8 cellular contexts compared by ENCODE assay signal in the genomic region with DNA sequence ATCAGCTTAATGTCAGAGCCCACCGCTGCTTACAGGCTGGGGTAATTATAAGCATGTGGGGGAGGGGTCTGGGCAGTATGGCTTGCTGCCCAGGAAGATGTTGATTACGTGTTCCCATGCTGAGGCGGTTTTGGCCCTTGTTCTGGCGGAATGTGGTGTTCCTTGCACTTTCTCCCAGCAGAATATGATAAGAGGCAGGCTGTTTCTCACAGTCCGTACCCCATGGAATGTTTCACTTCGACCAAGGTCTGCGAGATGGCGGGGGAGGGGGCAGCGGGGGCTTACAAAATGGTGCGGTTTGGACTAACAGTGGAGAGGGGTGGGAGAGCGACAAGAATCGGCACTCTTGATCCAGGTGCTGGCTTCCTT. TPM values are rescaled to one million over a fixed set of nuclear protein-coding genes. Genes with fewer than 3 reads are reported as not detected.
DNase-seq lines count a peak whose midpoint lies in the region; ATAC-seq and TF ChIP-seq lines count a peak whose summit lies in the region.
"Had no signal": no experiment of that assay in that cellular context is flagged by ENCODE, and none has a peak within 500 bp of the region (broad histone marks: within the 10 kb centered on the region; RNA-seq: fewer than 3 reads in every experiment).

No MANE protein-coding gene starts in this region.

- no peaks in the 10 kb centered on the region for H4K20me1 ChIP-seq in Loucy (ENCODE audit: insufficient read depth, low read length, poor library complexity, severe bottlenecking)

- H3K9me3 ChIP-seq in Loucy (ENCODE audit: insufficient read depth, low read depth, low read length), result no peaks in the 10 kb centered on the region
- no peaks in the 10 kb centered on the region for H3K9me3 ChIP-seq in suprapubic skin

- H3K4me1 ChIP-seq in Loucy (ENCODE audit: insufficient read depth, low read length, poor library complexity, severe bottlenecking) (no peaks in the 10 kb centered on the region), suprapubic skin (peaks cover 8% of the 10 kb centered on the region)

- H3K9me2 ChIP-seq in Loucy (replicated peaks; ENCODE audit: low read depth, low read length), result no peaks in the 10 kb centered on the region

- H3K27me3 ChIP-seq in Loucy (ENCODE audit: insufficient read depth, low read length, poor library complexity, severe bottlenecking) (no peaks in the 10 kb centered on the region), suprapubic skin (peaks cover 18% of the 10 kb centered on the region)

- WGBS in suprapubic skin, result 34% methylated on average over 11 of the region's 12 CpGs

- no peak overlapping the region for H3K4me3 ChIP-seq in Loucy (ENCODE audit: low read length, poor library complexity, severe bottlenecking)
- H3K4me3 ChIP-seq in astrocyte of the cerebellum (ENCODE audit: low read depth, low read length), result no peak overlapping the region
- H3K4me3 ChIP-seq in suprapubic skin, result peak overlapping the region; percentile 6

- ATAC-seq in SK-N-SH treated with all-trans-retinoic acid at 6 μM for 48 hours, result no peak

- TF ChIP-seq POLR2A in suprapubic skin (IDR thresholded peaks at IDR 0.05), result no peak

- in situ Hi-C loops in astrocyte of the cerebellum (cut with HindIII; ENCODE audit: low sequenced_read_pairs), result no loop called here

- TF ChIP-seq EP300 in suprapubic skin (IDR thresholded peaks at IDR 0.05), result no peak

- H3K4me2 ChIP-seq in Loucy (ENCODE audit: low read depth, low read length, poor library complexity, severe bottlenecking), result no peak overlapping the region

- H2AFZ ChIP-seq in Loucy (ENCODE audit: low read length), result peak overlapping the region; percentile 21; the same call in 1 of the 2 replicates

- no peaks in the 10 kb centered on the region for H3K36me3 ChIP-seq in Loucy (ENCODE audit: insufficient read depth, low read length)
- H3K36me3 ChIP-seq in suprapubic skin, result no peaks in the 10 kb centered on the region

- TF ChIP-seq CTCF in Loucy (conservative IDR thresholded peaks at IDR 0.05; ENCODE audit: low read length) (no peak), astrocyte of the cerebellum (IDR thresholded peaks at IDR 0.05; ENCODE audit: low read depth, low read length, missing control alignments) (no peak), suprapubic skin (IDR thresholded peaks at IDR 0.05) (no peak)

- no peak overlapping the region for H3K27ac ChIP-seq in suprapubic skin

- no peaks in the 10 kb centered on the region for H3F3A ChIP-seq in Loucy (ENCODE audit: low read depth)

- no peak overlapping the region for H3K9ac ChIP-seq in Loucy (ENCODE audit: low read depth, low read length, poor library complexity, severe bottlenecking)

- DNase-seq in astrocyte of the cerebellum (ENCODE audit: low read depth) (peak; percentile 35), iris pigment epithelial cell (ENCODE audit: low read depth) (peak; percentile 75), suprapubic skin (ENCODE audit: low spot score in 2 of 2) (no peak), DMS114 treated with DMSO at 0.1 percent for 48 hours (lab: John Stamatoyannopoulos, UW; ENCODE audit: unreplicated experiment) (no peak), activated gamma-delta T cell (lab: John Stamatoyannopoulos, UW) (no peak)
- DNase-seq: activated T-cell treated with anti-CD3 and anti-CD28 coated beads, Interleukin-2, amount 50 U/mL, for 24 hours had no signal

- no peaks in the 10 kb centered on the region for H3K79me2 ChIP-seq in Loucy (ENCODE audit: insufficient read depth, low read length)

TF ChIP-seq in SK-N-SH treated with all-trans-retinoic acid at 6 μM for 48 hours, 23 proteins besides CTCF, POLR2A, EP300 and RAD21:
- TF ChIP-seq ARNTL (CRISPR knock-in tag; IDR thresholded peaks at IDR 0.05; ENCODE audit: borderline replicate concordance, low read depth), result no peak
- TF ChIP-seq, protein P1, sequence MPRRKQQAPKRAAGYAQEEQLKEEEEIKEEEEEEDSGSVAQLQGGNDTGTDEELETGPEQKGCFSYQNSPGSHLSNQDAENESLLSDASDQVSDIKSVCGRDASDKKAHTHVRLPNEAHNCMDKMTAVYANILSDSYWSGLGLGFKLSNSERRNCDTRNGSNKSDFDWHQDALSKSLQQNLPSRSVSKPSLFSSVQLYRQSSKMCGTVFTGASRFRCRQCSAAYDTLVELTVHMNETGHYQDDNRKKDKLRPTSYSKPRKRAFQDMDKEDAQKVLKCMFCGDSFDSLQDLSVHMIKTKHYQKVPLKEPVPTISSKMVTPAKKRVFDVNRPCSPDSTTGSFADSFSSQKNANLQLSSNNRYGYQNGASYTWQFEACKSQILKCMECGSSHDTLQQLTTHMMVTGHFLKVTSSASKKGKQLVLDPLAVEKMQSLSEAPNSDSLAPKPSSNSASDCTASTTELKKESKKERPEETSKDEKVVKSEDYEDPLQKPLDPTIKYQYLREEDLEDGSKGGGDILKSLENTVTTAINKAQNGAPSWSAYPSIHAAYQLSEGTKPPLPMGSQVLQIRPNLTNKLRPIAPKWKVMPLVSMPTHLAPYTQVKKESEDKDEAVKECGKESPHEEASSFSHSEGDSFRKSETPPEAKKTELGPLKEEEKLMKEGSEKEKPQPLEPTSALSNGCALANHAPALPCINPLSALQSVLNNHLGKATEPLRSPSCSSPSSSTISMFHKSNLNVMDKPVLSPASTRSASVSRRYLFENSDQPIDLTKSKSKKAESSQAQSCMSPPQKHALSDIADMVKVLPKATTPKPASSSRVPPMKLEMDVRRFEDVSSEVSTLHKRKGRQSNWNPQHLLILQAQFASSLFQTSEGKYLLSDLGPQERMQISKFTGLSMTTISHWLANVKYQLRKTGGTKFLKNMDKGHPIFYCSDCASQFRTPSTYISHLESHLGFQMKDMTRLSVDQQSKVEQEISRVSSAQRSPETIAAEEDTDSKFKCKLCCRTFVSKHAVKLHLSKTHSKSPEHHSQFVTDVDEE (CRISPR knock-in tag; IDR thresholded peaks at IDR 0.05), result no peak
- TF ChIP-seq, protein P2, sequence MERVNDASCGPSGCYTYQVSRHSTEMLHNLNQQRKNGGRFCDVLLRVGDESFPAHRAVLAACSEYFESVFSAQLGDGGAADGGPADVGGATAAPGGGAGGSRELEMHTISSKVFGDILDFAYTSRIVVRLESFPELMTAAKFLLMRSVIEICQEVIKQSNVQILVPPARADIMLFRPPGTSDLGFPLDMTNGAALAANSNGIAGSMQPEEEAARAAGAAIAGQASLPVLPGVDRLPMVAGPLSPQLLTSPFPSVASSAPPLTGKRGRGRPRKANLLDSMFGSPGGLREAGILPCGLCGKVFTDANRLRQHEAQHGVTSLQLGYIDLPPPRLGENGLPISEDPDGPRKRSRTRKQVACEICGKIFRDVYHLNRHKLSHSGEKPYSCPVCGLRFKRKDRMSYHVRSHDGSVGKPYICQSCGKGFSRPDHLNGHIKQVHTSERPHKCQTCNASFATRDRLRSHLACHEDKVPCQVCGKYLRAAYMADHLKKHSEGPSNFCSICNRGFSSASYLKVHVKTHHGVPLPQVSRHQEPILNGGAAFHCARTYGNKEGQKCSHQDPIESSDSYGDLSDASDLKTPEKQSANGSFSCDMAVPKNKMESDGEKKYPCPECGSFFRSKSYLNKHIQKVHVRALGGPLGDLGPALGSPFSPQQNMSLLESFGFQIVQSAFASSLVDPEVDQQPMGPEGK (CRISPR knock-in tag; IDR thresholded peaks at IDR 0.05; ENCODE audit: borderline replicate concordance), result no peak
- no peak for TF ChIP-seq OSR1 (CRISPR knock-in tag; IDR thresholded peaks at IDR 0.05)
- TF ChIP-seq ISL1 (CRISPR knock-in tag; IDR thresholded peaks at IDR 0.05), result no peak
- no peak for TF ChIP-seq ZFP30 (CRISPR knock-in tag; IDR thresholded peaks at IDR 0.05)
- TF ChIP-seq GLIS3 (CRISPR knock-in tag; IDR thresholded peaks at IDR 0.05), result no peak
- no peak for TF ChIP-seq CSDC2 (CRISPR knock-in tag; IDR thresholded peaks at IDR 0.05)
- no peak for TF ChIP-seq BACH2 (CRISPR knock-in tag; IDR thresholded peaks at IDR 0.05; ENCODE audit: borderline replicate concordance)
- no peak for TF ChIP-seq CREB5 (CRISPR knock-in tag; IDR thresholded peaks at IDR 0.05; ENCODE audit: low read depth)
- TF ChIP-seq, protein P3, sequence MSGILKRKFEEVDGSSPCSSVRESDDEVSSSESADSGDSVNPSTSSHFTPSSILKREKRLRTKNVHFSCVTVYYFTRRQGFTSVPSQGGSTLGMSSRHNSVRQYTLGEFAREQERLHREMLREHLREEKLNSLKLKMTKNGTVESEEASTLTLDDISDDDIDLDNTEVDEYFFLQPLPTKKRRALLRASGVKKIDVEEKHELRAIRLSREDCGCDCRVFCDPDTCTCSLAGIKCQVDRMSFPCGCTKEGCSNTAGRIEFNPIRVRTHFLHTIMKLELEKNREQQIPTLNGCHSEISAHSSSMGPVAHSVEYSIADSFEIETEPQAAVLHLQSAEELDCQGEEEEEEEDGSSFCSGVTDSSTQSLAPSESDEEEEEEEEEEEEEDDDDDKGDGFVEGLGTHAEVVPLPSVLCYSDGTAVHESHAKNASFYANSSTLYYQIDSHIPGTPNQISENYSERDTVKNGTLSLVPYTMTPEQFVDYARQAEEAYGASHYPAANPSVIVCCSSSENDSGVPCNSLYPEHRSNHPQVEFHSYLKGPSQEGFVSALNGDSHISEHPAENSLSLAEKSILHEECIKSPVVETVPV (CRISPR knock-in tag; IDR thresholded peaks at IDR 0.05), result no peak
- no peak for TF ChIP-seq ZFP3 (CRISPR knock-in tag; IDR thresholded peaks at IDR 0.05)
- TF ChIP-seq ZNF565 (CRISPR knock-in tag; conservative IDR thresholded peaks at IDR 0.05; ENCODE audit: low read depth), result no peak
- TF ChIP-seq TCF4 (CRISPR knock-in tag; IDR thresholded peaks at IDR 0.05; ENCODE audit: borderline replicate concordance), result no peak
- TF ChIP-seq ZNF70 (CRISPR knock-in tag; IDR thresholded peaks at IDR 0.05), result no peak
- no peak for TF ChIP-seq SNAI2 (CRISPR knock-in tag; IDR thresholded peaks at IDR 0.05)
TF ChIP-seq in SK-N-SH treated with all-trans-retinoic acid at 6 μM for 48 hours: peak in this region for 0.

RNA-seq across cellular contexts. Expression of gene HPCAL4, which starts 9.8 kb away (rescaled TPM):
- total RNA-seq in suprapubic skin, result under 1 TPM in 1 of 4 donors, not detected in 3; 0.55 TPM

RNA-seq across cellular contexts. Expression of gene NT5C1A, which starts 29.2 kb away (rescaled TPM):
- total RNA-seq in suprapubic skin, result not detected

RNA-seq across cellular contexts. Expression of gene PPIE, which starts 37.6 kb away (rescaled TPM):
- total RNA-seq in suprapubic skin, result 10 to 100 TPM; 27.0 to 40.6 (median 28.5) TPM

Comparison
In these comparisons a context has a peak if more than half of its experiments do, and no peak if none do; other contexts are left out.
1. DNase-seq: peak in astrocyte of the cerebellum (single experiment) and iris pigment epithelial cell (single experiment); none in suprapubic skin (0 of 2), DMS114 treated with DMSO at 0.1 percent for 48 hours (single experiment) and activated gamma-delta T cell (single experiment).